1 cellular context compared by ENCODE assay signal in genomic region chr14:105410642-105411016, GRCh38.
TF ChIP-seq lines count a peak whose summit lies in the region.

No MANE protein-coding gene starts in this region.

TF ChIP-seq in GM23338, 12 proteins besides CTCF, POLR2A, EP300 and RAD21 (continued from another document):
- no peak for TF ChIP-seq ZNF462 (CRISPR knock-in tag; IDR thresholded peaks at IDR 0.05)
- TF ChIP-seq ZNF114 (CRISPR knock-in tag; IDR thresholded peaks at IDR 0.05): no peak
- no peak for TF ChIP-seq NANOG (IDR thresholded peaks at IDR 0.05; ENCODE audit: borderline replicate concordance)
- no peak for TF ChIP-seq ZNF331 (CRISPR knock-in tag; IDR thresholded peaks at IDR 0.05; ENCODE audit: low read depth)
- TF ChIP-seq EZH2 (IDR thresholded peaks at IDR 0.05; ENCODE audit: low read depth, unreplicated experiment): no peak
- no peak for TF ChIP-seq ETS1 (IDR thresholded peaks at IDR 0.05)
- TF ChIP-seq CREB1 (CRISPR knock-in tag; IDR thresholded peaks at IDR 0.05; ENCODE audit: low read depth): no peak
